In genomic region chrX:17736478-17736855, GRCh38 we compare ENCODE assay signal across 8 cellular contexts. TPM values are rescaled to one million over a fixed set of nuclear protein-coding genes. Genes with fewer than 3 reads are reported as not detected.
DNase-seq lines count a peak whose midpoint lies in the region; ATAC-seq and TF ChIP-seq lines count a peak whose summit lies in the region.

No MANE protein-coding gene starts in this region.

- intact Hi-C loops in heart left ventricle (cut with DNase I) = no loop called here
- intact Hi-C loops in left ventricle myocardium superior (cut with micrococcal nuclease) = no loop called here
- intact Hi-C loops in MCF 10A (cut with micrococcal nuclease) = no loop called here

- POLR2A ChIA-PET in MCF 10A (lab: Yijun Ruan, JAX) = interaction anchor here (1.9 kb wide), 1 partner anchor 30 kb away, joined by 9 read pairs; no protein-coding TSS in a partner anchor

- H3K27me3 ChIP-seq in heart left ventricle (peaks cover 0 to 16% (median 0%) of the 10 kb centered on the region in 9 donors), lung (ENCODE audit: control insufficient read depth, insufficient read depth) (peaks cover 3% of the 10 kb centered on the region), upper lobe of left lung (no peaks in the 10 kb centered on the region)

- H3K36me3 ChIP-seq in heart left ventricle = no peaks in the 10 kb centered on the region
- no peaks in the 10 kb centered on the region for H3K36me3 ChIP-seq in lung (ENCODE audit: control insufficient read depth in 2 of 2, insufficient read depth in 2 of 2, low read length in 2 of 2)
- H3K36me3 ChIP-seq in upper lobe of left lung = no peaks in the 10 kb centered on the region

- TF ChIP-seq CTCF in heart left ventricle (IDR thresholded peaks at IDR 0.05) (no peak), MCF 10A (IDR thresholded peaks at IDR 0.05; ENCODE audit: unreplicated experiment) (no peak), lung (IDR thresholded peaks at IDR 0.05; ENCODE audit: control extremely low read depth, extremely low read depth) (no peak), upper lobe of left lung (IDR thresholded peaks at IDR 0.05) (no peak)

- no TSS peak for BruUV-seq in MCF 10A (replicated peaks; lab: Mats Ljungman, UMichigan)

- CTCF ChIA-PET in MCF 10A (lab: Yijun Ruan, JAX) = interaction anchor here (0.6 to 0.9 kb wide), 3 partner anchors 152 to 1791 kb away, joined by 3 read pairs; no protein-coding TSS in a partner anchor

- H3K4me1 ChIP-seq in heart left ventricle (peaks cover 0 to 11% (median 2%) of the 10 kb centered on the region in 12 donors), lung (ENCODE audit: control insufficient read depth in 2 of 2, insufficient read depth in 2 of 2, low read length in 2 of 2) (peaks cover 0 to 1% of the 10 kb centered on the region in 2 donors), upper lobe of left lung (peaks cover 0 to 3% (median 0%) of the 10 kb centered on the region in 4 donors)

- H3K4me3 ChIP-seq in heart left ventricle (peak overlapping the region in 11 of 12 donors; percentile 7 to 82 (median 50)), lung (peak overlapping the region; percentile 27), upper lobe of left lung (peak overlapping the region in 3 of 4 donors; percentile 44 to 62 (median 60))

- TF ChIP-seq EP300 in upper lobe of left lung (IDR thresholded peaks at IDR 0.05) = no peak

- H3K4me3 Mint-ChIP-seq in MCF 10A (ENCODE audit: unreplicated experiment) = peak overlapping the region; percentile 76

- H3K36me3 Mint-ChIP-seq in MCF 10A (ENCODE audit: insufficient read depth, unreplicated experiment) = no peaks in the 10 kb centered on the region

- H3K9me3 Mint-ChIP-seq in MCF 10A (ENCODE audit: unreplicated experiment) = no peaks in the 10 kb centered on the region

- no peaks in the 10 kb centered on the region for H3K9me3 ChIP-seq in heart left ventricle
- H3K9me3 ChIP-seq in lung (ENCODE audit: control insufficient read depth in 2 of 2, insufficient read depth in 1 of 2, low read length in 1 of 2) = no peaks in the 10 kb centered on the region
- H3K9me3 ChIP-seq in upper lobe of left lung = no peaks in the 10 kb centered on the region

- H3K27ac ChIP-seq in heart left ventricle = peak overlapping the region; percentile 32 to 84 (median 72)
- H3K27ac ChIP-seq in lung (ENCODE audit: low read depth in 1 of 2, low read length in 1 of 2) = peak overlapping the region; percentile 64 to 79
- peak overlapping the region; percentile 77 to 91 (median 78) for H3K27ac ChIP-seq in upper lobe of left lung

- DNase-seq in heart left ventricle (no peak), left ventricle myocardium superior (no peak), MCF 10A (ENCODE audit: unreplicated experiment) (no peak), lung (ENCODE audit: low spot score) (no peak), upper lobe of left lung (no peak), EL (no peak)
- DNase-seq in stimulated activated CD4-positive, alpha-beta T cell treated with anti-CD3 and anti-CD28 coated beads, Interleukin-15, amount 100 ng/mL, for 24 hours = no peak

- H3K4me1 Mint-ChIP-seq in MCF 10A (ENCODE audit: insufficient read depth, unreplicated experiment) = peaks cover 12% of the 10 kb centered on the region

- ATAC-seq in heart left ventricle (no peak), left ventricle myocardium superior (no peak), lung (ENCODE audit: insufficient read depth, low FRiP score) (no peak), upper lobe of left lung (ENCODE audit: low FRiP score in 2 of 2) (no peak), GM19351 (IDR thresholded peaks at IDR 0.05; ENCODE audit: unreplicated experiment) (no peak)

- peaks cover 10% of the 10 kb centered on the region for H3K27me3 Mint-ChIP-seq in MCF 10A (ENCODE audit: insufficient read depth, unreplicated experiment)

- no peak for TF ChIP-seq POLR2A in heart left ventricle (IDR thresholded peaks at IDR 0.05)
- no peak for TF ChIP-seq POLR2A in upper lobe of left lung (IDR thresholded peaks at IDR 0.05)

- 58 to 76% (median 67%) methylated on average over 4 to 5 of the region's 5 CpGs for WGBS in heart left ventricle, 4 donors
- WGBS in lung, 2 donors = 56 to 61% methylated on average over 5 of the region's 5 CpGs
- WGBS in upper lobe of left lung, 2 donors = 52 to 82% methylated on average over 1 to 5 of the region's 5 CpGs

- H3K27ac Mint-ChIP-seq in MCF 10A (ENCODE audit: low read depth, unreplicated experiment) = peak overlapping the region; percentile 79

RNA-seq across cellular contexts. Expression of gene SCML1, which starts 0.8 kb away (rescaled TPM):
- total RNA-seq in heart left ventricle (1 to 10 TPM; 4.1 to 8.2 (median 7.1) TPM), left ventricle myocardium superior (5.8 TPM), MCF 10A (2022) (13.9 and 14.1 TPM in 2 replicates), lung (10 to 100 TPM in 1 of 2 donors, 1 to 10 TPM in 1; 7.3 to 21.8 TPM), upper lobe of left lung (10 to 100 TPM in 4 of 6 donors, 1 to 10 TPM in 2; 6.8 to 20.9 (median 12.8) TPM)
- polyA plus RNA-seq in heart left ventricle (1 to 10 TPM; 9.2 to 9.9 TPM), lung (10 to 100 TPM in 1 of 2 donors, 1 to 10 TPM in 1; 6.5 to 30.8 TPM)
